Comparison of ENCODE assay signal across 16 cellular contexts in genomic region chr9:108040783-108041182, GRCh38.
DNase-seq lines count a peak whose midpoint lies in the region; ATAC-seq and TF ChIP-seq lines count a peak whose summit lies in the region.
"Had no signal": no experiment of that assay in that cellular context is flagged by ENCODE, and none has a peak within 500 bp of the region (broad histone marks: within the 10 kb centered on the region; RNA-seq: fewer than 3 reads in every experiment).

No MANE protein-coding gene starts in this region.

- H3K27me3 Mint-ChIP-seq in glutamatergic neuron (ENCODE audit: unreplicated experiment), result peaks cover 2% of the 10 kb centered on the region
- H3K27me3 Mint-ChIP-seq: activated naive CD4-positive, alpha-beta T cell treated with anti-CD3 and anti-CD28 coated beads, Interleukin-2, amount 10 ng/mL, durations not matched to agents 7 days and 5 days; central memory CD8-positive, alpha-beta T cell had no signal

- ATAC-seq in HG03025 (IDR thresholded peaks at IDR 0.05; ENCODE audit: low FRiP score, unreplicated experiment), result no peak
- ATAC-seq: HepG2 had no signal

- H3K27ac ChIP-seq in PC-9, result peak overlapping the region; percentile 79
- peak overlapping the region in 1 of 2 donors; percentile 14 for H3K27ac ChIP-seq in uterus
- H3K27ac ChIP-seq in ascending aorta, result no peak overlapping the region
- H3K27ac ChIP-seq: ovary, testis had no signal

- H3K4me1 Mint-ChIP-seq in glutamatergic neuron (ENCODE audit: low read depth, unreplicated experiment), result no peaks in the 10 kb centered on the region
- H3K4me1 Mint-ChIP-seq: activated naive CD4-positive, alpha-beta T cell treated with anti-CD3 and anti-CD28 coated beads, Interleukin-2, amount 10 ng/mL, durations not matched to agents 7 days and 5 days; central memory CD8-positive, alpha-beta T cell had no signal

- H3K27ac Mint-ChIP-seq in glutamatergic neuron (ENCODE audit: unreplicated experiment), result no peak overlapping the region
- H3K27ac Mint-ChIP-seq: activated naive CD4-positive, alpha-beta T cell treated with anti-CD3 and anti-CD28 coated beads, Interleukin-2, amount 10 ng/mL, durations not matched to agents 7 days and 5 days had no signal

- H3K4me3 ChIP-seq in PC-9, result no peak overlapping the region
- no peak overlapping the region for H3K4me3 ChIP-seq in uterus
- H3K4me3 ChIP-seq in ascending aorta, result no peak overlapping the region
- H3K4me3 ChIP-seq: ovary, testis had no signal

- H3K36me3 ChIP-seq in PC-9 (ENCODE audit: low read depth) (no peaks in the 10 kb centered on the region), uterus (no peaks in the 10 kb centered on the region), ascending aorta (no peaks in the 10 kb centered on the region)
- H3K36me3 ChIP-seq: ovary had no signal

- TF ChIP-seq CTCF in PC-9 (conservative IDR thresholded peaks at IDR 0.05) (no peak), glutamatergic neuron (IDR thresholded peaks at IDR 0.05; ENCODE audit: partially characterized antibody, unreplicated experiment) (no peak), uterus (IDR thresholded peaks at IDR 0.05) (no peak), ascending aorta (IDR thresholded peaks at IDR 0.05) (no peak)

- H3K9me3 ChIP-seq in PC-9 (ENCODE audit: insufficient read depth, low read depth) (peaks cover 18% of the 10 kb centered on the region), uterus (peaks cover 0 to 2% of the 10 kb centered on the region in 2 donors), ascending aorta (peaks cover 0 to 9% of the 10 kb centered on the region in 2 donors)
- H3K9me3 ChIP-seq: ovary, testis had no signal

- no peak for TF ChIP-seq POLR2A in uterus (IDR thresholded peaks at IDR 0.05)

- no peaks in the 10 kb centered on the region for H3K79me2 ChIP-seq in PC-9 (ENCODE audit: low read depth)

- intact Hi-C loops in PC-9 (cut with micrococcal nuclease; ENCODE audit: unreplicated experiment) (loop anchor here (2.0 kb wide), 1 partner anchor 40 kb away; no protein-coding TSS in a partner anchor), uterus (cut with DNase I; ENCODE audit: low total_unique reads) (no loop called here), ascending aorta (cut with DNase I) (no loop called here)

- H3K4me1 ChIP-seq in PC-9 (replicated peaks; ENCODE audit: insufficient read depth) (peaks cover 36% of the 10 kb centered on the region), uterus (no peaks in the 10 kb centered on the region), ascending aorta (no peaks in the 10 kb centered on the region)
- H3K4me1 ChIP-seq: testis had no signal

- H3K9me2 ChIP-seq in PC-9 (ENCODE audit: insufficient read depth), result no peaks in the 10 kb centered on the region

- H3K9me3 Mint-ChIP-seq in glutamatergic neuron (ENCODE audit: unreplicated experiment), result no peaks in the 10 kb centered on the region

- peaks cover 5% of the 10 kb centered on the region for H3K36me3 Mint-ChIP-seq in glutamatergic neuron (ENCODE audit: unreplicated experiment)
- H3K36me3 Mint-ChIP-seq: activated naive CD4-positive, alpha-beta T cell treated with anti-CD3 and anti-CD28 coated beads, Interleukin-2, amount 10 ng/mL, durations not matched to agents 7 days and 5 days had no signal

- H3F3A ChIP-seq in PC-9 (ENCODE audit: insufficient read depth, low read depth), result peaks cover 23% of the 10 kb centered on the region; the same call in 1 of the 2 replicates

- H3K27me3 ChIP-seq in PC-9 (ENCODE audit: insufficient read depth, low read depth), result no peaks in the 10 kb centered on the region
- H3K27me3 ChIP-seq in uterus, result no peaks in the 10 kb centered on the region
- H3K27me3 ChIP-seq in ascending aorta, result no peaks in the 10 kb centered on the region
- H3K27me3 ChIP-seq: ovary, testis had no signal

- POLR2A ChIA-PET in PC-9 (lab: Charles Lee; ENCODE audit: unreplicated experiment), result interaction anchor here (0.6 kb wide), 1 partner anchor 439 kb away, joined by 5 read pairs; no protein-coding TSS in a partner anchor

- H3K4me3 Mint-ChIP-seq in glutamatergic neuron (ENCODE audit: unreplicated experiment), result no peak overlapping the region
- H3K4me3 Mint-ChIP-seq: activated naive CD4-positive, alpha-beta T cell treated with anti-CD3 and anti-CD28 coated beads, Interleukin-2, amount 10 ng/mL, durations not matched to agents 7 days and 5 days; central memory CD8-positive, alpha-beta T cell had no signal

- BruUV-seq in PC-9 (replicated peaks; lab: Mats Ljungman, UMichigan), result no TSS peak

- H4K20me1 ChIP-seq in PC-9 (ENCODE audit: insufficient read depth), result no peaks in the 10 kb centered on the region

- H3K4me2 ChIP-seq in PC-9, result peak overlapping the region; percentile 55

- DNase-seq in Daoy (ENCODE audit: low read depth) (peak; percentile 74), PC-9 (peak; percentile 39 to 56), dermis blood vessel endothelial cell (peak; percentile 12), non-pigmented ciliary epithelial cell (ENCODE audit: low read depth) (peak; percentile 36), glutamatergic neuron (no peak), uterus (no peak), ascending aorta (ENCODE audit: low spot score in 2 of 2) (no peak)
- DNase-seq: activated naive CD4-positive, alpha-beta T cell treated with anti-CD3 and anti-CD28 coated beads, Interleukin-2, amount 10 ng/mL, durations not matched to agents 7 days and 5 days; NCI-H1092 treated with DMSO at 0.1 percent for 48 hours; NCI-H345; ovary; stimulated activated CD4-positive, alpha-beta T cell treated with anti-CD3 and anti-CD28 coated beads, Interleukin-15, amount 100 ng/mL, for 24 hours; testis had no signal

- no peak overlapping the region for H2AFZ ChIP-seq in PC-9

- CTCF ChIA-PET in PC-9 (lab: Charles Lee), result no interaction called here

Comparison
In these comparisons a context has a peak if more than half of its experiments do, and no peak if none do; other contexts are left out.
1. DNase-seq: peak in Daoy (single experiment), PC-9 (2 of 2), dermis blood vessel endothelial cell (single experiment) and non-pigmented ciliary epithelial cell (single experiment); none in glutamatergic neuron (single experiment), uterus (0 of 2) and ascending aorta (0 of 2).